Comparison of ENCODE assay signal across 10 cellular contexts in genomic region chrX:132107291-132107690, GRCh38. TPM values are rescaled to one million over a fixed set of nuclear protein-coding genes. Genes with fewer than 3 reads are reported as not detected.
"Had no signal": no experiment of that assay in that cellular context is flagged by ENCODE, and none has a peak within 500 bp of the region (broad histone marks: within the 10 kb centered on the region; RNA-seq: fewer than 3 reads in every experiment).

No MANE protein-coding gene starts in this region.

- DNase-seq: GM23248, GOT3, H7, HFFc6 had no signal

- H3K27ac ChIP-seq: GM23248, HL-60 had no signal

- H3K4me3 Mint-ChIP-seq: HFFc6, IgD-negative memory B cell had no signal

- H3K9me3 Mint-ChIP-seq: HFFc6, IgD-negative memory B cell had no signal

- H3K27me3 Mint-ChIP-seq: IgD-negative memory B cell had no signal

- H3K27ac Mint-ChIP-seq: HFFc6, IgD-negative memory B cell had no signal

- H3K4me3 ChIP-seq: GM23248, HAP-1 had no signal

- H3K36me3 Mint-ChIP-seq: IgD-negative memory B cell had no signal

- H3K36me3 ChIP-seq: HAP-1 had no signal

- H3K4me1 ChIP-seq: HAP-1 had no signal

RNA-seq across cellular contexts. Expression of gene FRMD7, which starts 20.5 kb away (rescaled TPM):
- total RNA-seq: H4, HepG2, HFFc6, HT1080 had no signal
